In the genomic region with DNA sequence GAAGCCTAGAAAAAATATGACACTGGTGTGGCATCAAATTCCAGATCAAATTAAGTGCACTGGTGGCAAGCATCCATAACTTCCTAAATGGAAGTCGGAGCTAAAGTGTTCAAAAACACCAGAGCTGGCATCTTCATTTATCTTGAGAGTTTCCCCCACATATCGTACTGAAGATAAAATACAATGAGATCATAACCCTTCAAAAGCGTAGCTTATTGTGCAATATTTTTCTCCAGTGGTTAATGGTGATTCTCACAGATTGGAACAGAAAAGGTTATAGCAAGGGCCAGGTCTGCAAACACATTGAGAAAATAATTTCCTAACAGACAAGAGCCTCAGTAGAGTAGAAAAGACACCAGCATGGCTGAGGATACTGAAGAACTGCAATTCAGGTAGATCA, we compare ENCODE assay signal across 24 cellular contexts.
"Had no signal": no experiment of that assay in that cellular context is flagged by ENCODE, and none has a peak within 500 bp of the region (broad histone marks: within the 10 kb centered on the region; RNA-seq: fewer than 3 reads in every experiment).

No MANE protein-coding gene starts in this region.

- H3K9me3 ChIP-seq: gastrocnemius medialis, lower lobe of right lung, right atrium auricular region, suprapubic skin, tibial artery, upper lobe of right lung had no signal

- DNase-seq: activated CD4-positive, alpha-beta T cell treated with anti-CD3 and anti-CD28 coated beads for 36 hours; activated CD4-positive, CD25-positive, alpha-beta regulatory T cell; activated CD8-positive, alpha-beta memory T cell treated with anti-CD3 and anti-CD28 coated beads, Interleukin-2, amount 10 ng/mL, durations not matched to agents 7 days and 5 days; activated CD8-positive, alpha-beta T cell treated with anti-CD3 and anti-CD28 coated beads, Interleukin-2, amount 10 ng/mL, durations not matched to agents 7 days and 5 days; activated naive CD8-positive, alpha-beta T cell treated with anti-CD3 and anti-CD28 coated beads, Interleukin-2, amount 50 U/mL, for 24 hours; activated T-cell treated with anti-CD3 and anti-CD28 coated beads, Interleukin-2, amount 50 U/mL, for 48 hours; anterior cingulate cortex; gastrocnemius medialis; glutamatergic neuron; kidney; lower lobe of right lung; mesendoderm; natural killer cell; occipital lobe; spleen; stimulated activated naive CD4-positive, alpha-beta T cell; tibial artery; upper lobe of right lung had no signal

- H3K36me3 ChIP-seq: gastrocnemius medialis, lower lobe of right lung, neural progenitor cell, right atrium auricular region, spleen, suprapubic skin, tibial artery, upper lobe of right lung had no signal

- FAIRE-seq: endothelial cell of umbilical vein, kidney had no signal

- H3K27ac ChIP-seq: gastrocnemius medialis, hepatocyte, lower lobe of right lung, neural progenitor cell, right atrium auricular region, spleen, suprapubic skin, tibial artery, upper lobe of right lung had no signal

- H3K27me3 ChIP-seq: gastrocnemius medialis, hepatocyte, neural progenitor cell, right atrium auricular region, spleen, suprapubic skin, tibial artery, upper lobe of right lung had no signal

- ATAC-seq: activated CD4-positive, alpha-beta T cell treated with anti-CD3 and anti-CD28 coated beads for 36 hours; activated CD8-positive, alpha-beta memory T cell treated with anti-CD3 and anti-CD28 coated beads, Interleukin-2, amount 10 ng/mL, durations not matched to agents 7 days and 5 days; activated CD8-positive, alpha-beta T cell treated with anti-CD3 and anti-CD28 coated beads, Interleukin-2, amount 10 ng/mL, durations not matched to agents 7 days and 5 days; activated naive CD8-positive, alpha-beta T cell treated with anti-CD3 and anti-CD28 coated beads, Interleukin-2, amount 50 U/mL, for 24 hours; gastrocnemius medialis; left lobe of liver; lower lobe of right lung; natural killer cell; upper lobe of right lung had no signal

- H2AFZ ChIP-seq: hepatocyte, neural progenitor cell had no signal

- H3K4me2 ChIP-seq: hepatocyte, neural progenitor cell had no signal

- H3K9ac ChIP-seq: neural progenitor cell had no signal

- H3K4me3 ChIP-seq: gastrocnemius medialis, hepatocyte, lower lobe of right lung, neural progenitor cell, right atrium auricular region, spleen, suprapubic skin, tibial artery, upper lobe of right lung had no signal

- H3K4me1 ChIP-seq: gastrocnemius medialis, lower lobe of right lung, neural progenitor cell, right atrium auricular region, spleen, suprapubic skin, tibial artery, upper lobe of right lung had no signal
